In the genomic region with DNA sequence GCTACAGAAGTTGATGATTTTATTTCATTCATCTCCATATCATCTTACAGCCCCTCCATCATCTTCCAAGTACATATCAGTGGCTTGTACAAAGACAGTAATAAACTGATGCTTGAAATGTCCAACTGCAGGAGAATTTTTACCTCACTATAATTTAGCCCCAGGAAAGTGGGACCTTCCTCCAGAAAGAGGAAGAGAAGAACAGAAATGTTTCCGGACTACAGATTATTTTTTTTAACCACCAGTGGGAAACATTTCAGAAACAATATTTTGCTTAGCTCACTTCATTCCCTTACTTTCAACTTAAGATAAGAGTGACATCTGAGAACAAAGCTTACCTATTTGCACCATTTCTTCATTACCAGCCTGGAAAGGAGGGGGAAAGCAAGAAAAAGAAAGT, we compare ENCODE assay signal across 14 cellular contexts. TPM values are rescaled to one million over a fixed set of nuclear protein-coding genes. Genes with fewer than 3 reads are reported as not detected.
DNase-seq lines count a peak whose midpoint lies in the region; ATAC-seq, FAIRE-seq and TF ChIP-seq lines count a peak whose summit lies in the region.
"Had no signal": no experiment of that assay in that cellular context is flagged by ENCODE, and none has a peak within 500 bp of the region (broad histone marks: within the 10 kb centered on the region; RNA-seq: fewer than 3 reads in every experiment).

No MANE protein-coding gene starts in this region.

- POLR2A ChIA-PET in CD8-positive, alpha-beta memory T cell (lab: Charles Lee), result no interaction called here

- DNase-seq in CD8-positive, alpha-beta memory T cell, result no peak
- DNase-seq in SJCRH30 (no peak), epithelial cell of prostate (ENCODE audit: low read depth, low spot score) (no peak), osteocyte (ENCODE audit: extremely low spot score, unreplicated experiment) (no peak), GM12891 (ENCODE audit: insufficient read length, low spot score) (no peak), nucleus accumbens (lab: John Stamatoyannopoulos, UW) (no peak)
- DNase-seq: activated CD4-positive, CD25-positive, alpha-beta regulatory T cell; CD4-positive, alpha-beta memory T cell; left ventricle myocardium inferior; NCI-H446 had no signal

- H3K4me3 ChIP-seq in CD8-positive, alpha-beta memory T cell (ENCODE audit: low read length), result no peak overlapping the region
- peak overlapping the region; percentile 66 for H3K4me3 ChIP-seq in SJCRH30

- FAIRE-seq in GM12891 (lab: Jason Lieb, UNC), result no peak

- H3K9me3 Mint-ChIP-seq in CD8-positive, alpha-beta memory T cell, result peaks cover 0 to 9% (median 7%) of the 10 kb centered on the region in 5 donors
- no peaks in the 10 kb centered on the region for H3K9me3 Mint-ChIP-seq in osteocyte (ENCODE audit: unreplicated experiment)

- H3K27me3 ChIP-seq in CD8-positive, alpha-beta memory T cell (ENCODE audit: insufficient read depth, low read length, poor library complexity, severe bottlenecking), result no peaks in the 10 kb centered on the region
- no peaks in the 10 kb centered on the region for H3K27me3 ChIP-seq in SJCRH30
- H3K27me3 ChIP-seq: gastrocnemius medialis, tibial nerve had no signal

- H3K4me3 Mint-ChIP-seq in CD8-positive, alpha-beta memory T cell, result no peak overlapping the region
- H3K4me3 Mint-ChIP-seq in osteocyte (ENCODE audit: unreplicated experiment), result peak overlapping the region; percentile 93

- no peaks in the 10 kb centered on the region for H3K36me3 Mint-ChIP-seq in CD8-positive, alpha-beta memory T cell
- no peaks in the 10 kb centered on the region for H3K36me3 Mint-ChIP-seq in osteocyte (ENCODE audit: unreplicated experiment)

- H3K36me3 ChIP-seq in CD8-positive, alpha-beta memory T cell (ENCODE audit: insufficient read depth, low read length), result no peaks in the 10 kb centered on the region
- H3K36me3 ChIP-seq in SJCRH30, result no peaks in the 10 kb centered on the region; the same call in 1 of the 2 replicates
- H3K36me3 ChIP-seq: gastrocnemius medialis, left ventricle myocardium inferior, tibial nerve had no signal

- H3K27ac ChIP-seq in CD8-positive, alpha-beta memory T cell (ENCODE audit: low read depth, low read length), result peak overlapping the region; percentile 38
- H3K27ac ChIP-seq in SJCRH30 (no peak overlapping the region), epithelial cell of prostate (peak overlapping the region; percentile 38)

- CTCF ChIA-PET in CD8-positive, alpha-beta memory T cell (lab: Charles Lee), result no interaction called here

- no peaks in the 10 kb centered on the region for H3K4me1 ChIP-seq in CD8-positive, alpha-beta memory T cell (ENCODE audit: insufficient read depth, low read length)
- H3K4me1 ChIP-seq in SJCRH30, result 0 out of 2 replicates have a peak, but pooled peaks cover 4% of the 10 kb centered on the region

- no peak for TF ChIP-seq CTCF in osteocyte (IDR thresholded peaks at IDR 0.05)

- H3K4me1 Mint-ChIP-seq in CD8-positive, alpha-beta memory T cell, result peaks cover 9 to 16% (median 16%) of the 10 kb centered on the region in 3 donors
- peaks cover 11% of the 10 kb centered on the region for H3K4me1 Mint-ChIP-seq in osteocyte (ENCODE audit: unreplicated experiment)

- H3K27ac Mint-ChIP-seq in CD8-positive, alpha-beta memory T cell, result no peak overlapping the region
- H3K27ac Mint-ChIP-seq in osteocyte (ENCODE audit: unreplicated experiment), result no peak overlapping the region
- H3K27ac Mint-ChIP-seq: CD4-positive, alpha-beta memory T cell had no signal

- TF ChIP-seq POLR2A in GM12891 (IDR thresholded peaks at IDR 0.05; ENCODE audit: low read depth, low read length), result no peak

- H3K9me3 ChIP-seq in CD8-positive, alpha-beta memory T cell (ENCODE audit: low read length), result no peaks in the 10 kb centered on the region
- H3K9me3 ChIP-seq in SJCRH30 (replicated peaks), result no peaks in the 10 kb centered on the region; the same call in 1 of the 2 replicates
- H3K9me3 ChIP-seq: gastrocnemius medialis, left ventricle myocardium inferior, tibial nerve had no signal

- H3K27me3 Mint-ChIP-seq in CD8-positive, alpha-beta memory T cell, result peaks cover 15 to 56% of the 10 kb centered on the region in 2 donors
- no peaks in the 10 kb centered on the region for H3K27me3 Mint-ChIP-seq in osteocyte (ENCODE audit: unreplicated experiment)

- no peak for ATAC-seq in GM19035 (IDR thresholded peaks at IDR 0.05; ENCODE audit: unreplicated experiment)
- no peak for ATAC-seq in GM19397 (IDR thresholded peaks at IDR 0.05; ENCODE audit: unreplicated experiment)

TF ChIP-seq in GM12891, 5 proteins besides CTCF, POLR2A, EP300 and RAD21:
- TF ChIP-seq TAF1 (IDR thresholded peaks at IDR 0.05; ENCODE audit: low read depth, low read length), result no peak
- no peak for TF ChIP-seq POU2F2 (IDR thresholded peaks at IDR 0.05; ENCODE audit: low read depth, low read length)
- TF ChIP-seq SPI1 (IDR thresholded peaks at IDR 0.05; ENCODE audit: low read depth, low read length), result no peak
- TF ChIP-seq POLR2AphosphoS5 (IDR thresholded peaks at IDR 0.05; ENCODE audit: low read depth, low read length), result no peak
- no peak for TF ChIP-seq PAX5 (IDR thresholded peaks at IDR 0.05; ENCODE audit: insufficient read depth, low read length, severe bottlenecking)
TF ChIP-seq in GM12891: peak in this region for 0.

RNA-seq across cellular contexts. Expression of a gene that starts 2.0 kb away (rescaled TPM):
- total RNA-seq in CD8-positive, alpha-beta memory T cell, result not detected
- polyA plus RNA-seq in CD8-positive, alpha-beta memory T cell, result not detected
- total RNA-seq in SJCRH30 (2014; rRNA removed; shearing (Covaris generic)), result 6.7 and 8.2 TPM in 2 replicates
- 0.94 and 1.4 TPM in 2 replicates for total RNA-seq in osteocyte
- not detected for polyA plus RNA-seq in GM12891 (2012; ENCODE audit: low read depth, missing spikeins)
- total RNA-seq: CD4-positive, alpha-beta memory T cell had no signal
- polyA plus RNA-seq: CD4-positive, alpha-beta memory T cell had no signal
